Comparison of ENCODE assay signal across 8 cellular contexts in genomic region chr6:33213989-33214335, GRCh38. TPM values are rescaled to one million over a fixed set of nuclear protein-coding genes. Genes with fewer than 3 reads are reported as not detected.
DNase-seq lines count a peak whose midpoint lies in the region; ATAC-seq and TF ChIP-seq lines count a peak whose summit lies in the region.

No MANE protein-coding gene starts in this region.

- H3K27ac ChIP-seq in thoracic aorta = peak overlapping the region in 1 of 2 donors; percentile 9

- peak overlapping the region; percentile 76 for H3K4me3 ChIP-seq in thoracic aorta

- no peaks in the 10 kb centered on the region for H3K27me3 ChIP-seq in thoracic aorta (replicated peaks; ENCODE audit: insufficient read depth)

- no peak overlapping the region for H3K27ac Mint-ChIP-seq in activated CD4-positive, alpha-beta T cell treated with anti-CD3 and anti-CD28 coated beads, Interleukin-2, amount 10 ng/mL, durations not matched to agents 24 days and 14 days
- no peak overlapping the region for H3K27ac Mint-ChIP-seq in central memory CD8-positive, alpha-beta T cell (ENCODE audit: low read depth)
- H3K27ac Mint-ChIP-seq in memory B cell = no peak overlapping the region

- no peak for DNase-seq in activated CD4-positive, alpha-beta T cell treated with anti-CD3 and anti-CD28 coated beads, Interleukin-2, amount 10 ng/mL, durations not matched to agents 24 days and 14 days
- DNase-seq in activated CD4-positive, alpha-beta T cell treated with anti-CD3 and anti-CD28 coated beads for 1 hour = no peak
- DNase-seq in central memory CD8-positive, alpha-beta T cell (ENCODE audit: low spot score in 2 of 2) = no peak
- DNase-seq in memory B cell (ENCODE audit: low spot score in 2 of 2) (no peak), thoracic aorta (ENCODE audit: low spot score) (no peak), NCI-H526 (lab: John Stamatoyannopoulos, UW) (no peak), cortex of kidney (lab: John Stamatoyannopoulos, UW) (no peak)

- H3K4me1 ChIP-seq in thoracic aorta (ENCODE audit: control insufficient read depth in 1 of 2, low read depth in 2 of 2) = peaks cover 4 to 19% of the 10 kb centered on the region in 2 donors

- peaks cover 45% of the 10 kb centered on the region for H3K27me3 Mint-ChIP-seq in activated CD4-positive, alpha-beta T cell treated with anti-CD3 and anti-CD28 coated beads, Interleukin-2, amount 10 ng/mL, durations not matched to agents 24 days and 14 days
- H3K27me3 Mint-ChIP-seq in central memory CD8-positive, alpha-beta T cell = peaks cover 64% of the 10 kb centered on the region
- peaks cover 32% of the 10 kb centered on the region for H3K27me3 Mint-ChIP-seq in memory B cell

- TF ChIP-seq CTCF in thoracic aorta (IDR thresholded peaks at IDR 0.05) = no peak

- no peaks in the 10 kb centered on the region for H3K9me3 ChIP-seq in thoracic aorta

- intact Hi-C loops in activated CD4-positive, alpha-beta T cell treated with anti-CD3 and anti-CD28 coated beads, Interleukin-2, amount 10 ng/mL, durations not matched to agents 24 days and 14 days (cut with micrococcal nuclease) = no loop called here

- H3K36me3 ChIP-seq in thoracic aorta = peaks cover 10% of the 10 kb centered on the region

- no peaks in the 10 kb centered on the region for H3K9me3 Mint-ChIP-seq in activated CD4-positive, alpha-beta T cell treated with anti-CD3 and anti-CD28 coated beads, Interleukin-2, amount 10 ng/mL, durations not matched to agents 24 days and 14 days
- no peaks in the 10 kb centered on the region for H3K9me3 Mint-ChIP-seq in central memory CD8-positive, alpha-beta T cell
- no peaks in the 10 kb centered on the region for H3K9me3 Mint-ChIP-seq in memory B cell

- H3K4me1 Mint-ChIP-seq in activated CD4-positive, alpha-beta T cell treated with anti-CD3 and anti-CD28 coated beads, Interleukin-2, amount 10 ng/mL, durations not matched to agents 24 days and 14 days = peaks cover 27% of the 10 kb centered on the region
- H3K4me1 Mint-ChIP-seq in central memory CD8-positive, alpha-beta T cell = peaks cover 32% of the 10 kb centered on the region
- peaks cover 24% of the 10 kb centered on the region for H3K4me1 Mint-ChIP-seq in memory B cell

- H3K36me3 Mint-ChIP-seq in activated CD4-positive, alpha-beta T cell treated with anti-CD3 and anti-CD28 coated beads, Interleukin-2, amount 10 ng/mL, durations not matched to agents 24 days and 14 days (ENCODE audit: low read depth) = peaks cover 25% of the 10 kb centered on the region
- peaks cover 14% of the 10 kb centered on the region for H3K36me3 Mint-ChIP-seq in central memory CD8-positive, alpha-beta T cell (ENCODE audit: insufficient read depth)
- H3K36me3 Mint-ChIP-seq in memory B cell = peaks cover 21% of the 10 kb centered on the region

- no peak for ATAC-seq in central memory CD8-positive, alpha-beta T cell (replicated peaks; ENCODE audit: extremely low read depth, poor library complexity, severe bottlenecking)
- ATAC-seq in memory B cell (ENCODE audit: low read depth) (no peak), thoracic aorta (ENCODE audit: insufficient number of reproducible peaks, low FRiP score, low read depth) (no peak), HG02623 (IDR thresholded peaks at IDR 0.05; ENCODE audit: unreplicated experiment) (no peak)

- peak overlapping the region; percentile 42 for H3K4me3 Mint-ChIP-seq in activated CD4-positive, alpha-beta T cell treated with anti-CD3 and anti-CD28 coated beads, Interleukin-2, amount 10 ng/mL, durations not matched to agents 24 days and 14 days
- H3K4me3 Mint-ChIP-seq in central memory CD8-positive, alpha-beta T cell = peak overlapping the region; percentile 75
- peak overlapping the region; percentile 48 for H3K4me3 Mint-ChIP-seq in memory B cell

RNA-seq across cellular contexts. Expression of gene RING1, which starts 5.7 kb away (rescaled TPM):
- 44.4 and 47.6 TPM in 2 replicates for total RNA-seq in activated CD4-positive, alpha-beta T cell treated with anti-CD3 and anti-CD28 coated beads, Interleukin-2, amount 10 ng/mL, durations not matched to agents 24 days and 14 days
- total RNA-seq in thoracic aorta = 10 to 100 TPM; 13.2 to 17.3 TPM

RNA-seq across cellular contexts. Expression of gene HSD17B8, which starts 9.5 kb away (rescaled TPM):
- 18.2 and 18.3 TPM in 2 replicates for total RNA-seq in activated CD4-positive, alpha-beta T cell treated with anti-CD3 and anti-CD28 coated beads, Interleukin-2, amount 10 ng/mL, durations not matched to agents 24 days and 14 days
- total RNA-seq in thoracic aorta = 10 to 100 TPM in 1 of 2 donors, 1 to 10 TPM in 1; 4.0 to 15.0 TPM

RNA-seq across cellular contexts. Expression of gene SLC39A7, which starts 13.3 kb away (rescaled TPM):
- 61.7 and 63.9 TPM in 2 replicates for total RNA-seq in activated CD4-positive, alpha-beta T cell treated with anti-CD3 and anti-CD28 coated beads, Interleukin-2, amount 10 ng/mL, durations not matched to agents 24 days and 14 days
- total RNA-seq in thoracic aorta = 100 to 1,000 TPM in 1 of 2 donors, 10 to 100 TPM in 1; 71.3 to 106 TPM

RNA-seq across cellular contexts. Expression of gene RXRB, which starts 13.5 kb away (rescaled TPM):
- 46.6 and 48.0 TPM in 2 replicates for total RNA-seq in activated CD4-positive, alpha-beta T cell treated with anti-CD3 and anti-CD28 coated beads, Interleukin-2, amount 10 ng/mL, durations not matched to agents 24 days and 14 days
- 10 to 100 TPM; 38.7 to 47.2 TPM for total RNA-seq in thoracic aorta

RNA-seq across cellular contexts. Expression of gene COL11A2, which starts 21.7 kb away (rescaled TPM):
- 0.47 and 0.56 TPM in 2 replicates for total RNA-seq in activated CD4-positive, alpha-beta T cell treated with anti-CD3 and anti-CD28 coated beads, Interleukin-2, amount 10 ng/mL, durations not matched to agents 24 days and 14 days
- total RNA-seq in thoracic aorta = 1 to 10 TPM; 1.9 to 3.4 TPM
